Comparison of ENCODE assay signal across 28 cellular contexts in genomic region chr1:235721982-235722381, GRCh38.
"Had no signal": no experiment of that assay in that cellular context is flagged by ENCODE, and none has a peak within 500 bp of the region (broad histone marks: within the 10 kb centered on the region; RNA-seq: fewer than 3 reads in every experiment).

No MANE protein-coding gene starts in this region.

- H3K9me3 Mint-ChIP-seq: activated B cell treated with CpG ODN at 0.5 μM for 24 hours; activated CD4-positive, alpha-beta memory T cell treated with anti-CD3 and anti-CD28 coated beads, Interleukin-2, amount 10 ng/mL, durations not matched to agents 7 days and 5 days; activated naive CD8-positive, alpha-beta T cell treated with anti-CD3 and anti-CD28 coated beads for 36 hours; central memory CD8-positive, alpha-beta T cell had no signal

- H3K27me3 ChIP-seq: ascending aorta, cardiac muscle cell had no signal

- H3K27me3 Mint-ChIP-seq: activated B cell treated with CpG ODN at 0.5 μM for 24 hours; activated CD4-positive, alpha-beta memory T cell treated with anti-CD3 and anti-CD28 coated beads, Interleukin-2, amount 10 ng/mL, durations not matched to agents 7 days and 5 days; activated CD8-positive, alpha-beta memory T cell treated with anti-CD3 and anti-CD28 coated beads, Interleukin-2, amount 10 ng/mL, durations not matched to agents 7 days and 5 days; activated naive CD8-positive, alpha-beta T cell treated with anti-CD3 and anti-CD28 coated beads for 36 hours; central memory CD8-positive, alpha-beta T cell had no signal

- DNase-seq: activated B cell treated with CpG ODN at 0.5 μM for 24 hours; activated CD4-positive, alpha-beta memory T cell treated with anti-CD3 and anti-CD28 coated beads, Interleukin-2, amount 10 ng/mL, durations not matched to agents 7 days and 5 days; activated CD4-positive, alpha-beta T cell treated with anti-CD3 and anti-CD28 coated beads for 48 hours; activated CD4-positive, CD25-positive, alpha-beta regulatory T cell treated with anti-CD3 and anti-CD28 coated beads, Interleukin-2, amount 50 U/mL, for 72 hours; activated CD8-positive, alpha-beta memory T cell treated with anti-CD3 and anti-CD28 coated beads for 24 hours; activated CD8-positive, alpha-beta memory T cell treated with anti-CD3 and anti-CD28 coated beads, Interleukin-2, amount 10 ng/mL, durations not matched to agents 7 days and 5 days; activated CD8-positive, alpha-beta memory T cell treated with anti-CD3 and anti-CD28 coated beads, Interleukin-2, amount 50 U/mL, for 48 hours; activated effector memory CD4-positive, alpha-beta T cell treated with Interleukin-2 at 50 U/mL for 16 hours; activated naive CD4-positive, alpha-beta T cell treated with anti-CD3 and anti-CD28 coated beads, Interleukin-2, amount 50 U/mL, for 16 hours; activated naive CD8-positive, alpha-beta T cell treated with anti-CD3 and anti-CD28 coated beads for 36 hours; activated T-cell treated with anti-CD3 and anti-CD28 coated beads, Interleukin-2, amount 50 U/mL, for 48 hours; amygdala; NCI-H1105 treated with DMSO at 0.1 percent for 48 hours; NCI-H1436; NCI-H1694 treated with DMSO at 0.1 percent for 48 hours; NCI-H2029; NCI-H345; NCI-H524 treated with DMSO at 0.1 percent for 48 hours; SIG-M5; SW 1271; T-helper 1 cell; T-helper 2 cell; T-helper 9 cell had no signal

- H3K36me3 ChIP-seq: cardiac muscle cell had no signal

- H3K27ac ChIP-seq: ascending aorta, cardiac muscle cell, VCaP had no signal

- H3K4me3 ChIP-seq: ascending aorta, cardiac muscle cell had no signal

- H3K4me3 Mint-ChIP-seq: activated B cell treated with CpG ODN at 0.5 μM for 24 hours; activated CD4-positive, alpha-beta memory T cell treated with anti-CD3 and anti-CD28 coated beads, Interleukin-2, amount 10 ng/mL, durations not matched to agents 7 days and 5 days; activated CD8-positive, alpha-beta memory T cell treated with anti-CD3 and anti-CD28 coated beads, Interleukin-2, amount 10 ng/mL, durations not matched to agents 7 days and 5 days; activated naive CD8-positive, alpha-beta T cell treated with anti-CD3 and anti-CD28 coated beads for 36 hours; central memory CD8-positive, alpha-beta T cell had no signal

- H3K9me3 ChIP-seq: ascending aorta had no signal

- H3K4me1 Mint-ChIP-seq: activated B cell treated with CpG ODN at 0.5 μM for 24 hours; activated CD4-positive, alpha-beta memory T cell treated with anti-CD3 and anti-CD28 coated beads, Interleukin-2, amount 10 ng/mL, durations not matched to agents 7 days and 5 days; activated CD8-positive, alpha-beta memory T cell treated with anti-CD3 and anti-CD28 coated beads, Interleukin-2, amount 10 ng/mL, durations not matched to agents 7 days and 5 days; activated naive CD8-positive, alpha-beta T cell treated with anti-CD3 and anti-CD28 coated beads for 36 hours; central memory CD8-positive, alpha-beta T cell had no signal

- ATAC-seq: activated CD8-positive, alpha-beta memory T cell treated with anti-CD3 and anti-CD28 coated beads, Interleukin-2, amount 10 ng/mL, durations not matched to agents 7 days and 5 days; Panc1 had no signal

- H3K27ac Mint-ChIP-seq: activated B cell treated with CpG ODN at 0.5 μM for 24 hours; activated CD4-positive, alpha-beta memory T cell treated with anti-CD3 and anti-CD28 coated beads, Interleukin-2, amount 10 ng/mL, durations not matched to agents 7 days and 5 days; activated CD8-positive, alpha-beta memory T cell treated with anti-CD3 and anti-CD28 coated beads, Interleukin-2, amount 10 ng/mL, durations not matched to agents 7 days and 5 days; activated naive CD8-positive, alpha-beta T cell treated with anti-CD3 and anti-CD28 coated beads for 36 hours had no signal

- H3K4me1 ChIP-seq: ascending aorta had no signal
